Comparison of ENCODE assay signal across 26 cellular contexts in the genomic region with DNA sequence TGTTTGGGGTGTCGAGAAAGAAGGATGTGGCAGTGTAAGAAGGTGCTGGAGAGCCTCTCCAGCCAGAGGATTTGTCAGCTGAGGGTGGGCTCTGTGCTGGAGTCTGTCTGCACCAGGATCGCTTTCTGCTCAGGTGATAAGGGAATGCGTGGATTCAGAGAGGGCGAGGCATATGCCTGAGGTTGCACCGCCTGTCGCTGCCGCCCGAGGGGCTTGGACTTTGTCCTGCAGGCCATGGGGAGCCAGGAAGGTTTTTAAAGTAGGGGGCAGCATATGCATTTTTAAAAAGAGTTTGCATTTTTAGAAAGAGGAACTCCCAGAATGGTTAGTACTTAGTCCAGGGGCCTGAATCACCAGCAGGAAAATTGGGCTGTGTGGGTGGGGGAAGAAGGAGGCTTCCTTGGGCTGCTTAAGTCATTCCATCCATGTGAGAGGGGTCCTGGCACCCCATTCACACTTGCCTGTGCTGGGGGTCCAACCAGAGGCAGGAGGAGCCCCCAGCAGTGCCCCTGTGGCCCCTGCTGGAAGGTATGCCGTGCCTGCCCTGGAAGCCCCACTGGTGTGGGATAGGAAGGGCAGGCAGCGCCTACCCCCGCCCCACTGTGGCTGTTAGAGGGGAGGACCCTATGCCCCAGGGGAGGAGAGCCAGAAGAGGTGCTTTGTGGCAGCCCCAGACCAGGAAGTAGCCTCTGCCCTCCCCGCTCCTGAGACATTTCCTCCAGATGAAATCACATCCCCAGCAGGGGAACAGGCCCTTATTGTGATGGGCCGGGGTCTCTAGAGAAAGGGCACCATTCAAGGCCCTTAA. TPM values are rescaled to one million over a fixed set of nuclear protein-coding genes. Genes with fewer than 3 reads are reported as not detected.
DNase-seq lines count a peak whose midpoint lies in the region; ATAC-seq, FAIRE-seq and TF ChIP-seq lines count a peak whose summit lies in the region.
"Had no signal": no experiment of that assay in that cellular context is flagged by ENCODE, and none has a peak within 500 bp of the region (broad histone marks: within the 10 kb centered on the region; RNA-seq: fewer than 3 reads in every experiment).

No MANE protein-coding gene starts in this region.

- H4K91ac ChIP-seq in H1 (replicated peaks; ENCODE audit: insufficient read length, low read length), result peak overlapping the region; percentile 7

- WGBS in GM23248 (ENCODE audit: low coverage in 1 of 2, low lambda C conversion rate in 2 of 2, missing lambda C conversion rate in 2 of 2), 2 experiments, result 94 to 98% methylated on average over 13 of the region's 13 CpGs
- 70% methylated on average over 12 of the region's 13 CpGs; no CpG with 5 or more reads in 1 of the 2 experiments for WGBS in H1 (ENCODE audit: extremely low coverage in 1 of 2, insufficient coverage in 1 of 2, insufficient read length in 1 of 2, insufficient replicate concordance in 2 of 2, low coverage in 1 of 2, low lambda C conversion rate in 2 of 2, missing lambda C conversion rate in 1 of 2), 2 experiments

- peak overlapping the region; percentile 95; the same call in 1 of the 2 replicates for H2BK20ac ChIP-seq in H1 (ENCODE audit: low read length)

- no peaks in the 10 kb centered on the region for H4K20me1 ChIP-seq in GM23248 (ENCODE audit: insufficient read depth)
- peaks cover 0 to 3% of the 10 kb centered on the region in 2 experiments for H4K20me1 ChIP-seq in H1 (replicated peaks in 1 of 2; ENCODE audit: control insufficient read depth in 1 of 2, insufficient read depth in 2 of 2, low read length in 2 of 2)

- H3K14ac ChIP-seq in H1 (ENCODE audit: insufficient read length), result no peak overlapping the region

- no peak for TF ChIP-seq RAD21 in H1 (IDR thresholded peaks at IDR 0.05 in 1 of 2, conservative IDR thresholded peaks at IDR 0.05 in 1 of 2; ENCODE audit: low read depth in 2 of 2, low read length in 2 of 2)

- H3F3A ChIP-seq in GM23248 (ENCODE audit: insufficient read depth), result no peaks in the 10 kb centered on the region

- POLR2A ChIA-PET in H1 (lab: Charles Lee; ENCODE audit: partially characterized antibody), result interaction anchor here (0.6 to 2.0 kb wide), 3 partner anchors 22 to 91 kb away, joined by 3 to 4 read pairs (median 3); partner anchors contain the start of genes FEN1 and TMEM258

- H3K9me2 ChIP-seq in GM23248 (ENCODE audit: insufficient read depth), result no peaks in the 10 kb centered on the region

- peak overlapping the region; percentile 92; the same call in 1 of the 2 replicates for H2BK15ac ChIP-seq in H1 (ENCODE audit: low read length)

- H3K4me1 ChIP-seq in GM23248 (ENCODE audit: insufficient read depth) (peaks cover 10% of the 10 kb centered on the region), H1 (replicated peaks in 1 of 4; ENCODE audit: control insufficient read depth in 3 of 4, insufficient read depth in 4 of 4, low read length in 3 of 4) (peaks cover 0 to 34% (median 25%) of the 10 kb centered on the region in 4 experiments; a peak in 6 of 7 replicates), Peyer's patch (peaks cover 0 to 23% (median 0%) of the 10 kb centered on the region in 4 donors)

- H3K9me3 ChIP-seq in GM23248 (ENCODE audit: low read depth) (no peaks in the 10 kb centered on the region), H1 (ENCODE audit: insufficient read depth in 2 of 2, low read depth in 1 of 2, low read length in 1 of 2) (no peaks in the 10 kb centered on the region), Peyer's patch (no peaks in the 10 kb centered on the region)
- H3K9me3 ChIP-seq: gastrocnemius medialis, lower lobe of right lung, prostate gland, suprapubic skin had no signal

- H3K36me3 Mint-ChIP-seq in nephron (ENCODE audit: low read depth), result no peaks in the 10 kb centered on the region
- H3K36me3 Mint-ChIP-seq: activated naive CD8-positive, alpha-beta T cell treated with anti-CD3 and anti-CD28 coated beads for 36 hours had no signal

- peak overlapping the region in 2 of 3 experiments; percentile 29 to 34 for H3K27ac Mint-ChIP-seq in nephron
- H3K27ac Mint-ChIP-seq: activated naive CD8-positive, alpha-beta T cell treated with anti-CD3 and anti-CD28 coated beads for 36 hours; activated T-helper 1 cell treated with anti-CD3 and anti-CD28 coated beads, Interleukin-12 subunit alpha, Interleukin-12 subunit beta, Interleukin-2, Interleukin-4 antibody, amounts not matched to agents 30 ng/mL and 10 ng/mL and 1 ng/mL, durations not matched to agents 14 hours and 24 hours and 36 hours; T-helper 2 cell treated with Interferon-gamma antibody and Interleukin-4, amounts not matched to agents 5 μg/mL and 100 μg/mL, for 36 hours had no signal

- H3K27ac ChIP-seq in GM23248, result no peak overlapping the region
- no peak overlapping the region for H3K27ac ChIP-seq in H1 (ENCODE audit: low read depth, low read length)
- no peak overlapping the region for H3K27ac ChIP-seq in Peyer's patch
- H3K27ac ChIP-seq: brain microvascular endothelial cell, gastrocnemius medialis, lower lobe of right lung, prostate gland, suprapubic skin had no signal

- peak overlapping the region; percentile 71 for H3K18ac ChIP-seq in H1 (ENCODE audit: extremely low read depth, low read length)

- H3K4me3 ChIP-seq in GM23248 (no peak overlapping the region), NB4 (ENCODE audit: low read depth, low read length) (no peak overlapping the region), H1 (ENCODE audit: extremely low read depth in 1 of 4, insufficient read depth in 2 of 4, low read depth in 3 of 4, low read length in 4 of 4) (no peak overlapping the region), Peyer's patch (no peak overlapping the region)
- H3K4me3 ChIP-seq: coronary artery, gastrocnemius medialis, lower lobe of right lung, prostate gland, suprapubic skin had no signal

- H3K9ac ChIP-seq in GM23248, result no peak overlapping the region
- no peak overlapping the region for H3K9ac ChIP-seq in H1 (replicated peaks in 1 of 4; ENCODE audit: extremely low read depth in 1 of 4, low read depth in 3 of 4, low read length in 3 of 4)

- in situ Hi-C loops in GM23248 (cut with MboI), result no loop called here

- H4K5ac ChIP-seq in H1 (ENCODE audit: insufficient read length, low read depth, low read length), result no peak overlapping the region

- H3K23me2 ChIP-seq in H1 (ENCODE audit: low read depth, low read length), result peaks cover 2% of the 10 kb centered on the region

- H3K4ac ChIP-seq in H1 (replicated peaks; ENCODE audit: insufficient read length, low read depth, low read length), result peak overlapping the region; percentile 88

- no peaks in the 10 kb centered on the region for H3K27me3 ChIP-seq in GM23248 (replicated peaks; ENCODE audit: insufficient read depth)
- no peaks in the 10 kb centered on the region for H3K27me3 ChIP-seq in H1 (replicated peaks in 1 of 4; ENCODE audit: control insufficient read depth in 3 of 4, extremely low read depth in 1 of 4, insufficient read depth in 3 of 4, low read length in 3 of 4)
- no peaks in the 10 kb centered on the region for H3K27me3 ChIP-seq in Peyer's patch
- H3K27me3 ChIP-seq: brain microvascular endothelial cell, gastrocnemius medialis, suprapubic skin had no signal

- FAIRE-seq in H1 (lab: Jason Lieb, UNC), result no peak
- FAIRE-seq in GM12891 (lab: Jason Lieb, UNC), result no peak
- FAIRE-seq: G401.6 had no signal

- peak overlapping the region; percentile 92; the same call in 1 of the 2 replicates for H2AK5ac ChIP-seq in H1 (ENCODE audit: low read depth, low read length)

- CTCF ChIA-PET in H1 (lab: Charles Lee; ENCODE audit: partially characterized antibody), result interaction anchor here (1.0 to 1.5 kb wide), 5 partner anchors 15 to 62 kb away, joined by 3 to 7 read pairs (median 3); no protein-coding TSS in a partner anchor

- H3K79me1 ChIP-seq in H1 (ENCODE audit: low read depth, low read length), result no peaks in the 10 kb centered on the region; the same call in 1 of the 2 replicates

- intact Hi-C loops in sciatic nerve (cut with DNase I), result no loop called here

- H3K79me2 ChIP-seq in GM23248 (ENCODE audit: insufficient read depth) (no peaks in the 10 kb centered on the region), H1 (ENCODE audit: control insufficient read depth in 1 of 2, insufficient read depth in 2 of 2, low read length in 2 of 2) (no peaks in the 10 kb centered on the region; a peak in 1 of 4 replicates)

- H3K27me3 Mint-ChIP-seq in nephron (ENCODE audit: low read depth), result peaks cover 10% of the 10 kb centered on the region
- H3K27me3 Mint-ChIP-seq: activated naive CD8-positive, alpha-beta T cell treated with anti-CD3 and anti-CD28 coated beads for 36 hours had no signal

- H4K8ac ChIP-seq in H1 (ENCODE audit: extremely low read depth, insufficient read depth, low read length), result 0 out of 2 replicates have a peak overlapping the region, but pooled peaks have one; percentile 0

- H3K36me3 ChIP-seq in GM23248 (ENCODE audit: low read depth), result no peaks in the 10 kb centered on the region
- H3K36me3 ChIP-seq in H1 (ENCODE audit: control insufficient read depth in 2 of 4, insufficient read depth in 4 of 4, low read length in 3 of 4), result no peaks in the 10 kb centered on the region; a peak in 1 of 8 replicates
- H3K36me3 ChIP-seq in Peyer's patch, result no peaks in the 10 kb centered on the region
- H3K36me3 ChIP-seq: brain microvascular endothelial cell, gastrocnemius medialis, lower lobe of right lung, prostate gland, suprapubic skin had no signal

- H3K23ac ChIP-seq in H1 (ENCODE audit: insufficient read length), result no peak overlapping the region

- H2BK5ac ChIP-seq in H1 (ENCODE audit: low read depth, low read length), result peak overlapping the region; percentile 85; the same call in 1 of the 2 replicates

- H3K4me2 ChIP-seq in GM23248 (ENCODE audit: unreplicated experiment) (no peak overlapping the region), H1 (ENCODE audit: insufficient read depth in 1 of 2, low read depth in 2 of 2, low read length in 2 of 2) (peak overlapping the region in 1 of 2 experiments; percentile 12; a peak in 1 of 4 replicates)

- H2BK12ac ChIP-seq in H1 (ENCODE audit: low read depth, low read length), result peak overlapping the region; percentile 71; the same call in 1 of the 2 replicates

- no peak for TF ChIP-seq EP300 in H1 (IDR thresholded peaks at IDR 0.05; ENCODE audit: borderline replicate concordance in 1 of 2, low read depth in 2 of 2, low read length in 2 of 2)

- no peak for TF ChIP-seq CTCF in NB4 (IDR thresholded peaks at IDR 0.05; ENCODE audit: low read depth, low read length)
- TF ChIP-seq CTCF in H1 (IDR thresholded peaks at IDR 0.05; ENCODE audit: control extremely low read depth in 1 of 3, insufficient read depth in 1 of 3, low read depth in 1 of 3, low read length in 3 of 3), result no peak
- TF ChIP-seq CTCF in nephron (IDR thresholded peaks at IDR 0.05; ENCODE audit: unreplicated experiment in 3 of 3), result no peak
- no peak for TF ChIP-seq CTCF in Peyer's patch (IDR thresholded peaks at IDR 0.05)

- H2AFZ ChIP-seq in GM23248 (no peak overlapping the region), H1 (ENCODE audit: low read length) (no peak overlapping the region)

- H2BK120ac ChIP-seq in H1 (replicated peaks; ENCODE audit: low read depth, low read length), result no peak overlapping the region

- DNase-seq in GM23248, result peak; percentile 20
- DNase-seq in NB4 (ENCODE audit: low read depth), result peak; percentile 78
- no peak for DNase-seq in H1 (ENCODE audit: low read depth in 1 of 2, low spot score in 2 of 2)
- no peak for DNase-seq in Peyer's patch
- DNase-seq in pons (ENCODE audit: low spot score), result no peak
- DNase-seq in GM12891 (ENCODE audit: insufficient read length, low spot score), result no peak
- DNase-seq in sciatic nerve (ENCODE audit: low spot score), result no peak
- DNase-seq: activated CD8-positive, alpha-beta memory T cell treated with anti-CD3 and anti-CD28 coated beads for 24 hours; activated naive CD8-positive, alpha-beta T cell treated with anti-CD3 and anti-CD28 coated beads for 36 hours; AML-193; brain microvascular endothelial cell; erythroblast; gastrocnemius medialis; lower lobe of right lung; MM.1S; NCI-H2081; NCI-H510A; stimulated activated CD8-positive, alpha-beta memory T cell treated with anti-CD3 and anti-CD28 coated beads, Interleukin-4, amount 100 ng/mL, for 48 hours had no signal

- H3K56ac ChIP-seq in H1 (replicated peaks; ENCODE audit: insufficient read length, low read depth, low read length), result no peak overlapping the region

- TF ChIP-seq POLR2A in NB4 (IDR thresholded peaks at IDR 0.05; ENCODE audit: extremely low read depth, insufficient read length) (no peak), H1 (IDR thresholded peaks at IDR 0.05; ENCODE audit: control extremely low read depth in 1 of 2, low read depth in 2 of 2, low read length in 2 of 2) (no peak), Peyer's patch (IDR thresholded peaks at IDR 0.05) (no peak), GM12891 (IDR thresholded peaks at IDR 0.05; ENCODE audit: low read depth, low read length) (no peak)

- peaks cover 18% of the 10 kb centered on the region for H3K4me1 Mint-ChIP-seq in nephron
- H3K4me1 Mint-ChIP-seq: activated naive CD8-positive, alpha-beta T cell treated with anti-CD3 and anti-CD28 coated beads for 36 hours had no signal

- H3K4me3 Mint-ChIP-seq in nephron, result peak overlapping the region; percentile 40 to 60 (median 52)
- H3K4me3 Mint-ChIP-seq: activated naive CD8-positive, alpha-beta T cell treated with anti-CD3 and anti-CD28 coated beads for 36 hours; activated T-helper 1 cell treated with anti-CD3 and anti-CD28 coated beads, Interleukin-12 subunit alpha, Interleukin-12 subunit beta, Interleukin-2, Interleukin-4 antibody, amounts not matched to agents 30 ng/mL and 10 ng/mL and 1 ng/mL, durations not matched to agents 14 hours and 24 hours and 36 hours; T-helper 2 cell treated with Interferon-gamma antibody and Interleukin-4, amounts not matched to agents 5 μg/mL and 100 μg/mL, for 36 hours had no signal

- no peak for ATAC-seq in sciatic nerve

- H3K9me3 Mint-ChIP-seq in nephron, result no peaks in the 10 kb centered on the region
- H3K9me3 Mint-ChIP-seq: activated naive CD8-positive, alpha-beta T cell treated with anti-CD3 and anti-CD28 coated beads for 36 hours; activated T-helper 1 cell treated with anti-CD3 and anti-CD28 coated beads, Interleukin-12 subunit alpha, Interleukin-12 subunit beta, Interleukin-2, Interleukin-4 antibody, amounts not matched to agents 30 ng/mL and 10 ng/mL and 1 ng/mL, durations not matched to agents 14 hours and 24 hours and 36 hours; T-helper 2 cell treated with Interferon-gamma antibody and Interleukin-4, amounts not matched to agents 5 μg/mL and 100 μg/mL, for 36 hours had no signal

RNA-seq across cellular contexts. Expression of gene MYRF, which starts 35.8 kb away (rescaled TPM):
- not detected in 2 replicates for total RNA-seq in GM23248 (2014; rRNA removed; shearing (Covaris generic))
- polyA plus RNA-seq in GM23248 (2016; fragmentation: Nextera tagmentation; extraction: Ambion mirVana) (0.05 and 0.16 TPM in 2 replicates), H1 (2011; rRNA removed) (6.1 and 7.6 TPM in 2 replicates)
- total RNA-seq in H1 (2021; fragmentation: NEBNext Ultra II Directional; extraction: Animal tissue kit (Norgen Biotek cat#: 25700)), result 6.0 TPM in 2 replicates
- 4.4 TPM for polyA plus RNA-seq in H1 (2011; cell fraction: cytosol; rRNA removed)
- 37.7 TPM for polyA plus RNA-seq in H1 (2011; cell fraction: nucleus; rRNA removed)
- 3.9 to 7.2 TPM (median 6.2 TPM) in 4 replicates for polyA plus RNA-seq in H1 (2012, experiment 1 of 2)
- 3.1 TPM for polyA plus RNA-seq in H1 (2012, experiment 2 of 2)
- polyA plus RNA-seq in H1 (2013, experiment 1 of 2), result 5.1 TPM
- polyA plus RNA-seq in H1 (2013, experiment 2 of 2), result 4.7 TPM
- polyA minus RNA-seq in H1 (2011; rRNA and poly(A)+ RNA removed), result 3.0 and 4.7 TPM in 2 replicates
- 3.7 TPM for polyA minus RNA-seq in H1 (2011; cell fraction: cytosol; rRNA and poly(A)+ RNA removed)
- 9.6 TPM for polyA minus RNA-seq in H1 (2011; cell fraction: nucleus; rRNA and poly(A)+ RNA removed)
- total RNA-seq in Peyer's patch (10 to 100 TPM; 18.2 to 80.9 (median 49.9) TPM), sciatic nerve (10.4 TPM)
- 0.83 TPM for polyA plus RNA-seq in GM12891 (2012; ENCODE audit: low read depth, missing spikeins)

RNA-seq across cellular contexts. Expression of gene DAGLA, which starts 36.5 kb away (rescaled TPM):
- 1.3 and 2.3 TPM in 2 replicates for total RNA-seq in GM23248 (2014; rRNA removed; shearing (Covaris generic))
- polyA plus RNA-seq in GM23248 (2016; fragmentation: Nextera tagmentation; extraction: Ambion mirVana), result 1.3 and 1.4 TPM in 2 replicates
- 6.4 and 6.6 TPM in 2 replicates for total RNA-seq in H1 (2021; fragmentation: NEBNext Ultra II Directional; extraction: Animal tissue kit (Norgen Biotek cat#: 25700))
- polyA plus RNA-seq in H1 (2011; rRNA removed), result 3.6 and 5.3 TPM in 2 replicates
- 2.8 TPM for polyA plus RNA-seq in H1 (2011; cell fraction: cytosol; rRNA removed)
- 10.3 TPM for polyA plus RNA-seq in H1 (2011; cell fraction: nucleus; rRNA removed)
- polyA plus RNA-seq in H1 (2012, experiment 1 of 2), result 3.3 to 5.4 TPM (median 4.5 TPM) in 4 replicates
- 3.2 TPM for polyA plus RNA-seq in H1 (2012, experiment 2 of 2)
- polyA plus RNA-seq in H1 (2013, experiment 1 of 2), result 4.8 TPM
- 5.2 TPM for polyA plus RNA-seq in H1 (2013, experiment 2 of 2)
- 4.6 and 5.2 TPM in 2 replicates for polyA minus RNA-seq in H1 (2011; rRNA and poly(A)+ RNA removed)
- 3.5 TPM for polyA minus RNA-seq in H1 (2011; cell fraction: cytosol; rRNA and poly(A)+ RNA removed)
- 8.3 TPM for polyA minus RNA-seq in H1 (2011; cell fraction: nucleus; rRNA and poly(A)+ RNA removed)
- 10 to 100 TPM in 2 of 4 donors, 1 to 10 TPM in 2; 5.8 to 18.9 (median 10.2) TPM for total RNA-seq in Peyer's patch
- 0.04 TPM for polyA plus RNA-seq in GM12891 (2012; ENCODE audit: low read depth, missing spikeins)
- total RNA-seq in sciatic nerve, result 4.8 TPM
- total RNA-seq: OCI-LY7 had no signal

Comparison
In these comparisons a context has a peak if more than half of its experiments do, and no peak if none do; other contexts are left out.
1. DNase-seq: peak in GM23248 (single experiment) and NB4 (single experiment); none in H1 (0 of 2), Peyer's patch (0 of 3), pons (single experiment), GM12891 (single experiment) and sciatic nerve (single experiment).